In the genomic region with DNA sequence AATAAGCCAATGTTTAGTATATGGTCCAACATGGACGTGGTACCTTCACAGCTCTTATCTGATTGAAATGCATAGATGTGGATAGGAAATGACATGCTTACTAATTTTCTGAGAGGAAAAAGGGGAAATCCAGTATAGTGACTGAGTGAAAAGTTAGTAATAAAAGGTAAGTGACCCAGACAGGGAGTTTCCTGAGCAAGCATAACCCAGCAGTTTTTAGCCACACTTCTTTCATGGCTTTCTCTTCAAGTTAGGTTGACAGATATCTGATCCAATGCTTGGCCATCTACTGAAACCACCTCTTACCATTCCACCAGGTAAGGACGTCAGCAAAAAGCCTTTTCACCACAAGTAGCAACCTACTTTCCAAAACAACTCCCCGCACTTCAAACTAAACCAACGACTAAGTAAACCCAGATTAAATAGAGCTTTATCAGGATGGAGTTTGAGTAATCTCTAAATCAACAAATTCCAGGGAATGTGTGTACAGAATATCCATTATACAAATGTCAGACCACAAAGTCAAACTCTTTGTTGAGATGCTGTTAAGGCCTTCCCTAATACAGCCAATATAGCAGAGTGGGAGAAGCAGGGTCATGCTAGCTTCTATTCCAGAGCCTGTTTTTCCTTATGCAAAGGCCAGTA, we compare ENCODE assay signal across 10 cellular contexts.
DNase-seq lines count a peak whose midpoint lies in the region; ATAC-seq, FAIRE-seq and TF ChIP-seq lines count a peak whose summit lies in the region.
"Had no signal": no experiment of that assay in that cellular context is flagged by ENCODE, and none has a peak within 500 bp of the region (broad histone marks: within the 10 kb centered on the region; RNA-seq: fewer than 3 reads in every experiment).

No MANE protein-coding gene starts in this region.

- CTCF ChIA-PET in activated CD4-positive, alpha-beta T cell treated with anti-CD3 and anti-CD28 coated beads, Interleukin-2, amount 10 ng/mL, durations not matched to agents 7 days and 5 days (lab: Charles Lee): interaction anchor here (0.7 to 1.7 kb wide), 3 partner anchors 13 to 308 kb away, joined by 3 to 4 read pairs (median 3); no protein-coding TSS in a partner anchor
- CTCF ChIA-PET in HepG2 (lab: Yijun Ruan, JAX; ENCODE audit: low intra/inter-chr PET ratio, low total read pairs): no interaction called here

- intact Hi-C loops in HepG2 (cut with micrococcal nuclease; ENCODE audit: unreplicated experiment): no loop called here

- in situ Hi-C loops in HepG2 (cut with HindIII; ENCODE audit: extremely low pct_ligation_motif_present, low pct_unique_long_range_greater_than_20kb): no loop called here

- no peak for FAIRE-seq in HepG2 (lab: Jason Lieb, UNC)
- FAIRE-seq in HTR-8/SVneo (lab: Jason Lieb, UNC): no peak

- DNase-seq in activated CD4-positive, alpha-beta T cell treated with anti-CD3 and anti-CD28 coated beads for 4 hours: peak; percentile 5 to 17
- DNase-seq in activated CD4-positive, alpha-beta T cell treated with anti-CD3 and anti-CD28 coated beads, Interleukin-2, amount 10 ng/mL, durations not matched to agents 7 days and 5 days: no peak
- DNase-seq in HepG2 (ENCODE audit: low spot score) (peak; percentile 19), foreskin melanocyte (no peak), HTR-8/SVneo (ENCODE audit: insufficient read length, low spot score) (no peak), ecto neural progenitor cell (ENCODE audit: low spot score) (no peak)
- DNase-seq: ACHN, upper lobe of left lung had no signal

- H3K27ac Mint-ChIP-seq in activated CD4-positive, alpha-beta T cell treated with anti-CD3 and anti-CD28 coated beads, Interleukin-2, amount 10 ng/mL, durations not matched to agents 7 days and 5 days: no peak overlapping the region

- no peak for TF ChIP-seq CTCF in HepG2 (CRISPR knock-in tag; IDR thresholded peaks at IDR 0.05)

- POLR2A ChIA-PET in activated CD4-positive, alpha-beta T cell treated with anti-CD3 and anti-CD28 coated beads, Interleukin-2, amount 10 ng/mL, durations not matched to agents 7 days and 5 days (lab: Charles Lee): interaction anchor here (0.6 kb wide), 1 partner anchor 249 kb away, joined by 4 read pairs; no protein-coding TSS in a partner anchor
- POLR2A ChIA-PET in HepG2 (lab: Yijun Ruan, JAX): no interaction called here

- H3K9me3 ChIP-seq in HepG2 (ENCODE audit: low read length): no peaks in the 10 kb centered on the region
- H3K9me3 ChIP-seq: upper lobe of left lung had no signal

- H3K4me2 ChIP-seq in HepG2 (ENCODE audit: low read depth, low read length): no peak overlapping the region

- H3K79me2 ChIP-seq in HepG2 (ENCODE audit: insufficient read depth, low read length): no peaks in the 10 kb centered on the region

- TF ChIP-seq RAD21 in HepG2 (CRISPR knock-in tag; IDR thresholded peaks at IDR 0.05): no peak

- no peaks in the 10 kb centered on the region for H3K9me3 Mint-ChIP-seq in activated CD4-positive, alpha-beta T cell treated with anti-CD3 and anti-CD28 coated beads, Interleukin-2, amount 10 ng/mL, durations not matched to agents 7 days and 5 days

- no peak for TF ChIP-seq POLR2A in HepG2 (IDR thresholded peaks at IDR 0.05; ENCODE audit: insufficient read depth in 1 of 2, low read depth in 2 of 2, low read length in 2 of 2)

- H3K9ac ChIP-seq in HepG2 (ENCODE audit: insufficient read depth, low read depth, low read length): no peak overlapping the region

- peaks cover 16% of the 10 kb centered on the region for H3K4me1 Mint-ChIP-seq in activated CD4-positive, alpha-beta T cell treated with anti-CD3 and anti-CD28 coated beads, Interleukin-2, amount 10 ng/mL, durations not matched to agents 7 days and 5 days

- no peak for TF ChIP-seq EP300 in HepG2 (IDR thresholded peaks at IDR 0.05; ENCODE audit: low read depth in 2 of 2, low read length in 2 of 2)
- no peak for TF ChIP-seq EP300 in HepG2 (CRISPR knock-in tag; IDR thresholded peaks at IDR 0.05; ENCODE audit: borderline replicate concordance)

- BruUV-seq in HepG2 (replicated peaks; lab: Mats Ljungman, UMichigan): no TSS peak

- no peaks in the 10 kb centered on the region for H3K36me3 ChIP-seq in HepG2 (replicated peaks in 1 of 2; ENCODE audit: control insufficient read depth in 1 of 2, insufficient read depth in 2 of 2, low read length in 2 of 2)
- H3K36me3 ChIP-seq: upper lobe of left lung had no signal

- no peaks in the 10 kb centered on the region for H4K20me1 ChIP-seq in HepG2 (ENCODE audit: insufficient read depth, low read length)

- no peak overlapping the region for H3K4me3 ChIP-seq in HepG2 (replicated peaks in 1 of 3; ENCODE audit: insufficient read depth in 1 of 3, low read depth in 2 of 3, low read length in 3 of 3)
- H3K4me3 ChIP-seq: upper lobe of left lung had no signal

- WGBS in HepG2 (ENCODE audit: low lambda C conversion rate): 0% methylated on average over 4 of the region's 4 CpGs

- no peaks in the 10 kb centered on the region for H3K36me3 Mint-ChIP-seq in activated CD4-positive, alpha-beta T cell treated with anti-CD3 and anti-CD28 coated beads, Interleukin-2, amount 10 ng/mL, durations not matched to agents 7 days and 5 days (ENCODE audit: low read depth)

- no peak overlapping the region for H3K27ac ChIP-seq in HepG2 (ENCODE audit: extremely low read length, insufficient read depth, low read length)
- H3K27ac ChIP-seq: upper lobe of left lung had no signal

- ATAC-seq in GM21423 (IDR thresholded peaks at IDR 0.05; ENCODE audit: unreplicated experiment) (peak; percentile 54), HG03439 (IDR thresholded peaks at IDR 0.05; ENCODE audit: unreplicated experiment) (peak; percentile 50), HepG2 (no peak)

- peaks cover 14% of the 10 kb centered on the region for H3K27me3 Mint-ChIP-seq in activated CD4-positive, alpha-beta T cell treated with anti-CD3 and anti-CD28 coated beads, Interleukin-2, amount 10 ng/mL, durations not matched to agents 7 days and 5 days

- no peak overlapping the region for H2AFZ ChIP-seq in HepG2 (ENCODE audit: low read length)

- H3K27me3 ChIP-seq in HepG2 (ENCODE audit: control insufficient read depth in 1 of 2, insufficient read depth in 2 of 2, low read length in 2 of 2): peaks cover 0 to 15% of the 10 kb centered on the region in 2 experiments; a peak in 3 of 5 replicates
- H3K27me3 ChIP-seq: upper lobe of left lung had no signal

- H3K4me1 ChIP-seq in HepG2 (ENCODE audit: insufficient read depth, low read length): peaks cover 5% of the 10 kb centered on the region

- H3K4me3 Mint-ChIP-seq in activated CD4-positive, alpha-beta T cell treated with anti-CD3 and anti-CD28 coated beads, Interleukin-2, amount 10 ng/mL, durations not matched to agents 7 days and 5 days: no peak overlapping the region

TF ChIP-seq in HepG2, 621 proteins besides CTCF, POLR2A, EP300 and RAD21 (continues in another document):
- TF ChIP-seq SOX13 (IDR thresholded peaks at IDR 0.05): no peak
- peak in 1 of 2 experiments; percentile 30; a peak in 1 of 4 replicates for TF ChIP-seq SOX13 (CRISPR knock-in tag; conservative IDR thresholded peaks at IDR 0.05 in 1 of 2, IDR thresholded peaks at IDR 0.05 in 1 of 2)
- no peak for TF ChIP-seq POLR2AphosphoS2 (IDR thresholded peaks at IDR 0.05; ENCODE audit: low read depth, low read length)
- TF ChIP-seq, protein P1, sequence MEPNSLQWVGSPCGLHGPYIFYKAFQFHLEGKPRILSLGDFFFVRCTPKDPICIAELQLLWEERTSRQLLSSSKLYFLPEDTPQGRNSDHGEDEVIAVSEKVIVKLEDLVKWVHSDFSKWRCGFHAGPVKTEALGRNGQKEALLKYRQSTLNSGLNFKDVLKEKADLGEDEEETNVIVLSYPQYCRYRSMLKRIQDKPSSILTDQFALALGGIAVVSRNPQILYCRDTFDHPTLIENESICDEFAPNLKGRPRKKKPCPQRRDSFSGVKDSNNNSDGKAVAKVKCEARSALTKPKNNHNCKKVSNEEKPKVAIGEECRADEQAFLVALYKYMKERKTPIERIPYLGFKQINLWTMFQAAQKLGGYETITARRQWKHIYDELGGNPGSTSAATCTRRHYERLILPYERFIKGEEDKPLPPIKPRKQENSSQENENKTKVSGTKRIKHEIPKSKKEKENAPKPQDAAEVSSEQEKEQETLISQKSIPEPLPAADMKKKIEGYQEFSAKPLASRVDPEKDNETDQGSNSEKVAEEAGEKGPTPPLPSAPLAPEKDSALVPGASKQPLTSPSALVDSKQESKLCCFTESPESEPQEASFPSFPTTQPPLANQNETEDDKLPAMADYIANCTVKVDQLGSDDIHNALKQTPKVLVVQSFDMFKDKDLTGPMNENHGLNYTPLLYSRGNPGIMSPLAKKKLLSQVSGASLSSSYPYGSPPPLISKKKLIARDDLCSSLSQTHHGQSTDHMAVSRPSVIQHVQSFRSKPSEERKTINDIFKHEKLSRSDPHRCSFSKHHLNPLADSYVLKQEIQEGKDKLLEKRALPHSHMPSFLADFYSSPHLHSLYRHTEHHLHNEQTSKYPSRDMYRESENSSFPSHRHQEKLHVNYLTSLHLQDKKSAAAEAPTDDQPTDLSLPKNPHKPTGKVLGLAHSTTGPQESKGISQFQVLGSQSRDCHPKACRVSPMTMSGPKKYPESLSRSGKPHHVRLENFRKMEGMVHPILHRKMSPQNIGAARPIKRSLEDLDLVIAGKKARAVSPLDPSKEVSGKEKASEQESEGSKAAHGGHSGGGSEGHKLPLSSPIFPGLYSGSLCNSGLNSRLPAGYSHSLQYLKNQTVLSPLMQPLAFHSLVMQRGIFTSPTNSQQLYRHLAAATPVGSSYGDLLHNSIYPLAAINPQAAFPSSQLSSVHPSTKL (CRISPR knock-in tag; IDR thresholded peaks at IDR 0.05): 0 out of 2 replicates have a peak, but pooled peaks have one; percentile 11
- peak; percentile 75 for TF ChIP-seq PITX1 (CRISPR knock-in tag; IDR thresholded peaks at IDR 0.05)
- TF ChIP-seq, protein P2, sequence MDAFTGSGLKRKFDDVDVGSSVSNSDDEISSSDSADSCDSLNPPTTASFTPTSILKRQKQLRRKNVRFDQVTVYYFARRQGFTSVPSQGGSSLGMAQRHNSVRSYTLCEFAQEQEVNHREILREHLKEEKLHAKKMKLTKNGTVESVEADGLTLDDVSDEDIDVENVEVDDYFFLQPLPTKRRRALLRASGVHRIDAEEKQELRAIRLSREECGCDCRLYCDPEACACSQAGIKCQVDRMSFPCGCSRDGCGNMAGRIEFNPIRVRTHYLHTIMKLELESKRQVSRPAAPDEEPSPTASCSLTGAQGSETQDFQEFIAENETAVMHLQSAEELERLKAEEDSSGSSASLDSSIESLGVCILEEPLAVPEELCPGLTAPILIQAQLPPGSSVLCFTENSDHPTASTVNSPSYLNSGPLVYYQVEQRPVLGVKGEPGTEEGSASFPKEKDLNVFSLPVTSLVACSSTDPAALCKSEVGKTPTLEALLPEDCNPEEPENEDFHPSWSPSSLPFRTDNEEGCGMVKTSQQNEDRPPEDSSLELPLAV (CRISPR knock-in tag; conservative IDR thresholded peaks at IDR 0.05; ENCODE audit: low read depth): no peak
- TF ChIP-seq HHEX (CRISPR knock-in tag; IDR thresholded peaks at IDR 0.05): peak; percentile 60; the same call in 1 of the 2 replicates
- TF ChIP-seq ARHGAP35 (CRISPR knock-in tag; IDR thresholded peaks at IDR 0.05; ENCODE audit: borderline replicate concordance): no peak

Comparison
In these comparisons a context has a peak if more than half of its experiments do, and no peak if none do; other contexts are left out.
1. DNase-seq: peak in activated CD4-positive, alpha-beta T cell treated with anti-CD3 and anti-CD28 coated beads for 4 hours (2 of 2) and HepG2 (single experiment); none in activated CD4-positive, alpha-beta T cell treated with anti-CD3 and anti-CD28 coated beads, Interleukin-2, amount 10 ng/mL, durations not matched to agents 7 days and 5 days (single experiment), foreskin melanocyte (single experiment), HTR-8/SVneo (single experiment) and ecto neural progenitor cell (single experiment).